Comparison of ENCODE assay signal across 13 cellular contexts in the genomic region with DNA sequence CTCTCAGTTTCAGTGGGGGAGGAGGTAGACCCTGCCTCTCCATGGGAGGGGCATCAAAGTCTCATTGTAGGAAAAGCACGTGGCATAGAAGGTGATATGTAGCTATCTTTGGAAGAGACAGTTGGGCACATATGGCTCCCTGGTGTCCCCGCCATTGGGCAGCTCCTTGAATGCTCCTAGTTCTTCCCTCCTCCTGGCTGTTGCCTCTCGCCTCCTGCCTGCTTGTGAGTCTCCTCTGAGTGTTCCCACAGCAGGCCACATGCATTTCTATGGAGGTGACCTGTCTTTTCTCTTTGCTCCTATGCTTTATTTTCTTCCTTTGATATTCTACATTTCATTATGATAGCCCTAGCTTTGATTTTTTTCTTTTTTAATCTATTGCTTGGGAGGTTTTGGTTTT.
DNase-seq lines count a peak whose midpoint lies in the region; ATAC-seq and TF ChIP-seq lines count a peak whose summit lies in the region.
"Had no signal": no experiment of that assay in that cellular context is flagged by ENCODE, and none has a peak within 500 bp of the region (broad histone marks: within the 10 kb centered on the region; RNA-seq: fewer than 3 reads in every experiment).

No MANE protein-coding gene starts in this region.

- H3K36me3 ChIP-seq in A673 (ENCODE audit: insufficient read depth, low read length, poor library complexity, severe bottlenecking) (peaks cover 3% of the 10 kb centered on the region), GM23338 (ENCODE audit: insufficient read depth) (peaks cover 7% of the 10 kb centered on the region), gastrocnemius medialis (peaks cover 0 to 22% of the 10 kb centered on the region in 2 donors), ascending aorta (peaks cover 31 to 80% of the 10 kb centered on the region in 2 donors)
- H3K36me3 ChIP-seq: HAP-1 had no signal

- no peak overlapping the region for H2AFZ ChIP-seq in GM23338

- no peak overlapping the region for H3K4me3 Mint-ChIP-seq in GM23338
- H3K4me3 Mint-ChIP-seq in central memory CD8-positive, alpha-beta T cell = no peak overlapping the region
- H3K4me3 Mint-ChIP-seq: CD4-positive, alpha-beta T cell; IgD-negative memory B cell had no signal

- H3K36me3 Mint-ChIP-seq in GM23338 (ENCODE audit: low read depth) = peaks cover 35% of the 10 kb centered on the region
- peaks cover 69% of the 10 kb centered on the region for H3K36me3 Mint-ChIP-seq in central memory CD8-positive, alpha-beta T cell (ENCODE audit: insufficient read depth)

- H3K9me3 ChIP-seq in A673 (ENCODE audit: low read depth, low read length, poor library complexity, severe bottlenecking) (no peaks in the 10 kb centered on the region), gastrocnemius medialis (no peaks in the 10 kb centered on the region), ascending aorta (no peaks in the 10 kb centered on the region)
- H3K9me3 ChIP-seq: Caco-2, HAP-1 had no signal

- no peaks in the 10 kb centered on the region for H3K9me2 ChIP-seq in GM23338 (ENCODE audit: insufficient read depth)

- H3K27ac ChIP-seq in A673 (ENCODE audit: low read depth, low read length, poor library complexity, severe bottlenecking) (peak overlapping the region; percentile 38), GM23338 (ENCODE audit: low read depth) (no peak overlapping the region), gastrocnemius medialis (peak overlapping the region in 3 of 4 donors; percentile 13 to 36 (median 18)), ascending aorta (no peak overlapping the region)
- H3K27ac ChIP-seq: C4-2B had no signal

- no peaks in the 10 kb centered on the region for H3K27me3 ChIP-seq in A673 (replicated peaks; ENCODE audit: insufficient read depth, low read depth, low read length, poor library complexity)
- H3K27me3 ChIP-seq in GM23338 (ENCODE audit: insufficient read depth) = no peaks in the 10 kb centered on the region
- H3K27me3 ChIP-seq in gastrocnemius medialis = no peaks in the 10 kb centered on the region
- H3K27me3 ChIP-seq in ascending aorta = no peaks in the 10 kb centered on the region

- TF ChIP-seq POLR2A in gastrocnemius medialis (IDR thresholded peaks at IDR 0.05) = no peak

- CTCF ChIA-PET in A673 (lab: Charles Lee) = no interaction called here

- DNase-seq in A673 (ENCODE audit: low spot score) (no peak), GM23338 (ENCODE audit: low spot score) (no peak), gastrocnemius medialis (no peak), ascending aorta (ENCODE audit: low spot score in 2 of 2) (no peak)
- no peak for DNase-seq in central memory CD8-positive, alpha-beta T cell (ENCODE audit: low spot score in 2 of 2)
- DNase-seq: AML-193; Caco-2; CD4-positive, alpha-beta T cell had no signal

- ATAC-seq in GM23338 (peak; percentile 83), gastrocnemius medialis (no peak), GM19395 (IDR thresholded peaks at IDR 0.05; ENCODE audit: unreplicated experiment) (no peak)
- no peak for ATAC-seq in central memory CD8-positive, alpha-beta T cell (replicated peaks; ENCODE audit: extremely low read depth, poor library complexity, severe bottlenecking)
- ATAC-seq: HepG2 had no signal

- peaks cover 18% of the 10 kb centered on the region for H3K4me1 Mint-ChIP-seq in GM23338
- peaks cover 8% of the 10 kb centered on the region for H3K4me1 Mint-ChIP-seq in central memory CD8-positive, alpha-beta T cell
- H3K4me1 Mint-ChIP-seq: IgD-negative memory B cell had no signal

- H3K27ac Mint-ChIP-seq in GM23338 = no peak overlapping the region
- peak overlapping the region; percentile 82 for H3K27ac Mint-ChIP-seq in central memory CD8-positive, alpha-beta T cell (ENCODE audit: low read depth)
- H3K27ac Mint-ChIP-seq: CD4-positive, alpha-beta T cell; IgD-negative memory B cell had no signal

- POLR2A ChIA-PET in A673 (lab: Charles Lee; ENCODE audit: low non-redundant PET) = no interaction called here

- no peaks in the 10 kb centered on the region for H3K9me3 Mint-ChIP-seq in GM23338
- H3K9me3 Mint-ChIP-seq in central memory CD8-positive, alpha-beta T cell = no peaks in the 10 kb centered on the region
- H3K9me3 Mint-ChIP-seq: CD4-positive, alpha-beta T cell; IgD-negative memory B cell had no signal

- in situ Hi-C loops in gastrocnemius medialis (cut with MboI; ENCODE audit: low sequenced_read_pairs in 4 of 4) = loop anchor here in 1 of 4 donors (25.0 kb wide), 1 partner anchor 1254 kb away; a partner anchor contains a TSS

- H3K79me2 ChIP-seq in GM23338 (replicated peaks; ENCODE audit: insufficient read depth) = no peaks in the 10 kb centered on the region

- H3F3A ChIP-seq in GM23338 (replicated peaks; ENCODE audit: low read depth) = no peaks in the 10 kb centered on the region

- no peak overlapping the region for H3K4me2 ChIP-seq in GM23338

- BruUV-seq in A673 (replicated peaks; lab: Mats Ljungman, UMichigan) = no TSS peak

- intact Hi-C loops in A673 (cut with micrococcal nuclease; ENCODE audit: unreplicated experiment) = no loop called here
- intact Hi-C loops in gastrocnemius medialis (cut with DNase I; ENCODE audit: low total_unique reads) = no loop called here
- intact Hi-C loops in ascending aorta (cut with DNase I) = no loop called here

- no peaks in the 10 kb centered on the region for H3K27me3 Mint-ChIP-seq in GM23338 (ENCODE audit: insufficient read depth, low read depth, poor library complexity)
- H3K27me3 Mint-ChIP-seq in central memory CD8-positive, alpha-beta T cell = no peaks in the 10 kb centered on the region
- H3K27me3 Mint-ChIP-seq: CD4-positive, alpha-beta T cell; IgD-negative memory B cell had no signal

- no peaks in the 10 kb centered on the region; the same call in 1 of the 2 replicates for H4K20me1 ChIP-seq in GM23338 (replicated peaks; ENCODE audit: insufficient read depth)

- H3K4me3 ChIP-seq in A673 (ENCODE audit: low read depth, low read length, poor library complexity, severe bottlenecking) = no peak overlapping the region
- no peak overlapping the region for H3K4me3 ChIP-seq in GM23338
- H3K4me3 ChIP-seq in gastrocnemius medialis = no peak overlapping the region
- H3K4me3 ChIP-seq in ascending aorta = no peak overlapping the region
- H3K4me3 ChIP-seq: HAP-1 had no signal

- TF ChIP-seq CTCF in A673 (conservative IDR thresholded peaks at IDR 0.05; ENCODE audit: low read depth, low read length) (no peak), GM23338 (conservative IDR thresholded peaks at IDR 0.05; ENCODE audit: low read depth in 2 of 2) (no peak), gastrocnemius medialis (IDR thresholded peaks at IDR 0.05 in 4 of 5, conservative IDR thresholded peaks at IDR 0.05 in 1 of 5) (no peak), ascending aorta (IDR thresholded peaks at IDR 0.05) (no peak)

- peaks cover 21% of the 10 kb centered on the region for H3K4me1 ChIP-seq in A673 (ENCODE audit: insufficient read depth, low read length, poor library complexity, severe bottlenecking)
- no peaks in the 10 kb centered on the region; the same call in 1 of the 2 replicates for H3K4me1 ChIP-seq in GM23338 (ENCODE audit: insufficient read depth)
- peaks cover 7 to 15% of the 10 kb centered on the region in 2 donors for H3K4me1 ChIP-seq in gastrocnemius medialis
- H3K4me1 ChIP-seq in ascending aorta = no peaks in the 10 kb centered on the region
- H3K4me1 ChIP-seq: Caco-2 had no signal

TF ChIP-seq in GM23338, 12 proteins besides CTCF, POLR2A, EP300 and RAD21 (continues in another document):
- TF ChIP-seq, protein P1, sequence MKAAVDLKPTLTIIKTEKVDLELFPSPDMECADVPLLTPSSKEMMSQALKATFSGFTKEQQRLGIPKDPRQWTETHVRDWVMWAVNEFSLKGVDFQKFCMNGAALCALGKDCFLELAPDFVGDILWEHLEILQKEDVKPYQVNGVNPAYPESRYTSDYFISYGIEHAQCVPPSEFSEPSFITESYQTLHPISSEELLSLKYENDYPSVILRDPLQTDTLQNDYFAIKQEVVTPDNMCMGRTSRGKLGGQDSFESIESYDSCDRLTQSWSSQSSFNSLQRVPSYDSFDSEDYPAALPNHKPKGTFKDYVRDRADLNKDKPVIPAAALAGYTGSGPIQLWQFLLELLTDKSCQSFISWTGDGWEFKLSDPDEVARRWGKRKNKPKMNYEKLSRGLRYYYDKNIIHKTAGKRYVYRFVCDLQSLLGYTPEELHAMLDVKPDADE (IDR thresholded peaks at IDR 0.05) = no peak

Comparison
In these comparisons a context has a peak if more than half of its experiments do, and no peak if none do; other contexts are left out.
1. H3K27ac ChIP-seq: peak in A673 (single experiment) and gastrocnemius medialis (3 of 4); none in GM23338 (single experiment) and ascending aorta (0 of 2).